ENCODE assay signal across 14 cellular contexts in genomic region chr13:94154362-94154761, GRCh38.
DNase-seq lines count a peak whose midpoint lies in the region; ATAC-seq and TF ChIP-seq lines count a peak whose summit lies in the region.
"Had no signal": no experiment of that assay in that cellular context is flagged by ENCODE, and none has a peak within 500 bp of the region (broad histone marks: within the 10 kb centered on the region; RNA-seq: fewer than 3 reads in every experiment).

No MANE protein-coding gene starts in this region.

- H3K4me2 ChIP-seq in PC-3 (ENCODE audit: low read length) (no peak overlapping the region), osteoblast (ENCODE audit: insufficient read depth, low read length) (no peak overlapping the region)

- H3K9ac ChIP-seq in PC-3 (ENCODE audit: low read length) = no peak overlapping the region

- H3K4me3 ChIP-seq in AG10803 (ENCODE audit: low read length) (no peak overlapping the region), PC-3 (ENCODE audit: low read length) (no peak overlapping the region), osteoblast (ENCODE audit: insufficient read depth, low read length) (no peak overlapping the region)
- H3K4me3 ChIP-seq: GM12878, SJCRH30 had no signal

- peak; percentile 81 for DNase-seq in AG10803 (ENCODE audit: low read depth)
- DNase-seq in PC-3 = peak; percentile 30
- DNase-seq in fibroblast of gingiva (ENCODE audit: low read depth) = peak; percentile 89
- DNase-seq in osteoblast (ENCODE audit: insufficient read length, low spot score, missing footprints) = peak; percentile 54
- DNase-seq in G401 (ENCODE audit: low spot score) = no peak
- no peak for DNase-seq in activated naive CD4-positive, alpha-beta T cell treated with anti-CD3 and anti-CD28 coated beads, Interleukin-2, amount 50 U/mL, for 16 hours
- no peak for DNase-seq in posterior vena cava (ENCODE audit: low spot score)
- DNase-seq: activated naive CD4-positive, alpha-beta T cell treated with anti-CD3 and anti-CD28 coated beads, Interleukin-2, amount 10 ng/mL, durations not matched to agents 7 days and 5 days; CD4-positive, alpha-beta T cell; effector CD4-positive, alpha-beta T cell; SJCRH30 had no signal

- H3K79me2 ChIP-seq in PC-3 (ENCODE audit: low read length) (no peaks in the 10 kb centered on the region), osteoblast (ENCODE audit: insufficient read depth, low read length) (no peaks in the 10 kb centered on the region)

- H4K20me1 ChIP-seq in PC-3 (ENCODE audit: low read length) (no peaks in the 10 kb centered on the region), osteoblast (ENCODE audit: insufficient read depth, low read length) (no peaks in the 10 kb centered on the region)

- H3K27ac ChIP-seq in PC-3 (ENCODE audit: low read length) (no peak overlapping the region), osteoblast (ENCODE audit: low read depth, low read length) (no peak overlapping the region)
- H3K27ac ChIP-seq: SJCRH30 had no signal

- H3F3A ChIP-seq in PC-3 (ENCODE audit: low read length, unreplicated experiment) = no peaks in the 10 kb centered on the region

- H3K27ac Mint-ChIP-seq in activated T-helper 17 cell treated with anti-CD3 and anti-CD28 coated beads, Interleukin-2, amount 50 U/mL, for 72 hours = no peak overlapping the region
- H3K27ac Mint-ChIP-seq: activated naive CD4-positive, alpha-beta T cell treated with anti-CD3 and anti-CD28 coated beads, Interleukin-2, amount 10 ng/mL, durations not matched to agents 7 days and 5 days; CD4-positive, alpha-beta T cell; type B pancreatic cell had no signal

- H3K36me3 ChIP-seq in PC-3 (ENCODE audit: low read depth, low read length) = no peaks in the 10 kb centered on the region
- H3K36me3 ChIP-seq in osteoblast (ENCODE audit: insufficient read depth, low read length) = no peaks in the 10 kb centered on the region
- H3K36me3 ChIP-seq: SJCRH30 had no signal

- no peak for TF ChIP-seq CTCF in AG10803 (conservative IDR thresholded peaks at IDR 0.05; ENCODE audit: low read length)
- TF ChIP-seq CTCF in PC-3 (conservative IDR thresholded peaks at IDR 0.05; ENCODE audit: low read depth, low read length) = no peak
- TF ChIP-seq CTCF in osteoblast (IDR thresholded peaks at IDR 0.05; ENCODE audit: extremely low read depth, low read depth, low read length) = no peak

- no peaks in the 10 kb centered on the region for H3K4me1 Mint-ChIP-seq in activated T-helper 17 cell treated with anti-CD3 and anti-CD28 coated beads, Interleukin-2, amount 50 U/mL, for 72 hours
- H3K4me1 Mint-ChIP-seq: activated naive CD4-positive, alpha-beta T cell treated with anti-CD3 and anti-CD28 coated beads, Interleukin-2, amount 10 ng/mL, durations not matched to agents 7 days and 5 days had no signal

- no peaks in the 10 kb centered on the region for H3K9me2 ChIP-seq in PC-3 (replicated peaks; ENCODE audit: low read length)

- H3K27me3 Mint-ChIP-seq in activated T-helper 17 cell treated with anti-CD3 and anti-CD28 coated beads, Interleukin-2, amount 50 U/mL, for 72 hours = peaks cover 20% of the 10 kb centered on the region

- no peak for ATAC-seq in PC-3
- no peak for ATAC-seq in activated T-helper 17 cell treated with anti-CD3 and anti-CD28 coated beads, Interleukin-2, amount 50 U/mL, for 72 hours (replicated peaks)
- ATAC-seq: GM12878 had no signal

- no peak overlapping the region for H3K4me3 Mint-ChIP-seq in activated T-helper 17 cell treated with anti-CD3 and anti-CD28 coated beads, Interleukin-2, amount 50 U/mL, for 72 hours
- H3K4me3 Mint-ChIP-seq: activated naive CD4-positive, alpha-beta T cell treated with anti-CD3 and anti-CD28 coated beads, Interleukin-2, amount 10 ng/mL, durations not matched to agents 7 days and 5 days; CD4-positive, alpha-beta T cell; type B pancreatic cell had no signal

- CTCF ChIA-PET in PC-3 (lab: Charles Lee) = no interaction called here

- no peak overlapping the region for H2AFZ ChIP-seq in PC-3 (ENCODE audit: low read length)
- no peak overlapping the region for H2AFZ ChIP-seq in osteoblast (ENCODE audit: low read length)

- no peaks in the 10 kb centered on the region for H3K9me3 ChIP-seq in PC-3 (ENCODE audit: low read length)
- H3K9me3 ChIP-seq in osteoblast (ENCODE audit: low read depth, low read length) = no peaks in the 10 kb centered on the region
- H3K9me3 ChIP-seq: SJCRH30 had no signal

- in situ Hi-C loops in G401 (cut with HindIII; ENCODE audit: low sequenced_read_pairs) = no loop called here

- no peaks in the 10 kb centered on the region for H3K4me1 ChIP-seq in PC-3 (ENCODE audit: insufficient read depth, low read length)
- peaks cover 11% of the 10 kb centered on the region for H3K4me1 ChIP-seq in osteoblast (ENCODE audit: insufficient read depth, low read length)
- H3K4me1 ChIP-seq: SJCRH30 had no signal

- intact Hi-C loops in PC-3 (cut with micrococcal nuclease) = no loop called here
- intact Hi-C loops in posterior vena cava (cut with DNase I) = no loop called here

- peaks cover 3% of the 10 kb centered on the region for H3K9me3 Mint-ChIP-seq in activated T-helper 17 cell treated with anti-CD3 and anti-CD28 coated beads, Interleukin-2, amount 50 U/mL, for 72 hours
- H3K9me3 Mint-ChIP-seq: activated naive CD4-positive, alpha-beta T cell treated with anti-CD3 and anti-CD28 coated beads, Interleukin-2, amount 10 ng/mL, durations not matched to agents 7 days and 5 days; CD4-positive, alpha-beta T cell had no signal

- no peaks in the 10 kb centered on the region for H3K36me3 Mint-ChIP-seq in activated T-helper 17 cell treated with anti-CD3 and anti-CD28 coated beads, Interleukin-2, amount 50 U/mL, for 72 hours (ENCODE audit: low read depth)
- H3K36me3 Mint-ChIP-seq: activated naive CD4-positive, alpha-beta T cell treated with anti-CD3 and anti-CD28 coated beads, Interleukin-2, amount 10 ng/mL, durations not matched to agents 7 days and 5 days; type B pancreatic cell had no signal

- POLR2A ChIA-PET in PC-3 (lab: Charles Lee; ENCODE audit: unreplicated experiment) = no interaction called here

- H3K27me3 ChIP-seq in PC-3 (ENCODE audit: low read length) (no peaks in the 10 kb centered on the region), osteoblast (ENCODE audit: insufficient read depth, low read length) (no peaks in the 10 kb centered on the region)
- H3K27me3 ChIP-seq: SJCRH30 had no signal

- no TSS peak for BruUV-seq in PC-3 (replicated peaks; lab: Mats Ljungman, UMichigan)

Comparison
In these comparisons a context has a peak if more than half of its experiments do, and no peak if none do; other contexts are left out.
1. DNase-seq: peak in AG10803 (single experiment), PC-3 (single experiment), fibroblast of gingiva (single experiment) and osteoblast (single experiment); none in G401 (single experiment), activated naive CD4-positive, alpha-beta T cell treated with anti-CD3 and anti-CD28 coated beads, Interleukin-2, amount 50 U/mL, for 16 hours (single experiment) and posterior vena cava (single experiment).